Comparison of ENCODE assay signal across 10 cellular contexts in genomic region chr6:15026832-15027231, GRCh38.
DNase-seq lines count a peak whose midpoint lies in the region; ATAC-seq and TF ChIP-seq lines count a peak whose summit lies in the region.
"Had no signal": no experiment of that assay in that cellular context is flagged by ENCODE, and none has a peak within 500 bp of the region (broad histone marks: within the 10 kb centered on the region; RNA-seq: fewer than 3 reads in every experiment).

No MANE protein-coding gene starts in this region.

- no peak for TF ChIP-seq CTCF in AG09319 (IDR thresholded peaks at IDR 0.05; ENCODE audit: low read depth, low read length)

- DNase-seq in AG09319 (ENCODE audit: extremely low read depth, low read depth): peak; percentile 12
- peak; percentile 58 to 87 (median 61) for DNase-seq in NCI-H1417 (lab: John Stamatoyannopoulos, UW)
- peak; percentile 85 to 93 for DNase-seq in SHP77 (lab: John Stamatoyannopoulos, UW)
- peak; percentile 3 for DNase-seq in iris pigment epithelial cell (ENCODE audit: low read depth)
- no peak for DNase-seq in T-helper 1 cell
- DNase-seq in G401 (ENCODE audit: low spot score): no peak
- DNase-seq in GM19240 (ENCODE audit: insufficient read length, low spot score): no peak
- DNase-seq: activated CD8-positive, alpha-beta memory T cell treated with anti-CD3 and anti-CD28 coated beads for 24 hours; BE2C had no signal

- in situ Hi-C loops in G401 (cut with HindIII; ENCODE audit: low sequenced_read_pairs): no loop called here

- no peak for ATAC-seq in HG03521 (IDR thresholded peaks at IDR 0.05; ENCODE audit: unreplicated experiment)

Comparison
In these comparisons a context has a peak if more than half of its experiments do, and no peak if none do; other contexts are left out.
1. DNase-seq: peak in AG09319 (single experiment), NCI-H1417 (3 of 3), SHP77 (2 of 2) and iris pigment epithelial cell (single experiment); none in T-helper 1 cell (0 of 5), G401 (single experiment) and GM19240 (single experiment).